In the genomic region with DNA sequence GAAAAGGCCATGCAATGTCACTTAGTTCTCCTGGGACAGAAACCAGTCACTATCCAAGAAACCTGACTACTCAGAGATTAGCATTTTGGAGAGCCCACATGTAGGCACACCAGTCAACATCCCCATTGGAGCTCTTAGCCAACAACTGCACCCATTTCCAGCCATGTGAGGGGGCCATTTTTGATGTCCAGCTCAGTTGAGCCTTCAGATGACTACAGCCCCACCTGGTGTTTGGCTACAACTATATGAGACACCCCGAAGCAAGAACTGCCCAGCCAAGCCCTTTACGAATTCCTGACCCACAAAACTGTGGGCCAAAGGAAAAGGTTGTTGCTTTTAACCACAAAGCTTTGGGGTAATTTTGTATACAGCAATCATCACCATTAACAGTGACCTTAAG, we compare ENCODE assay signal across 2 cellular contexts.
A peak's percentile ranks its signal among the peaks of the same experiment; 100 is the strongest.
TF ChIP-seq lines count a peak whose summit lies in the region.

No MANE protein-coding gene starts in this region.

TF ChIP-seq in H1, 55 proteins besides CTCF, POLR2A, EP300 and RAD21:
- no peak for TF ChIP-seq GABPA (IDR thresholded peaks at IDR 0.05; ENCODE audit: borderline replicate concordance, insufficient read depth, low read length)
- peak; percentile 79 for TF ChIP-seq YY1 (IDR thresholded peaks at IDR 0.05; ENCODE audit: low read depth, low read length)

TF ChIP-seq in HepG2, 621 proteins besides CTCF, POLR2A, EP300 and RAD21:
- no peak for TF ChIP-seq ZFP82 (CRISPR knock-in tag; IDR thresholded peaks at IDR 0.05; ENCODE audit: borderline replicate concordance)
- TF ChIP-seq TFDP2 (CRISPR knock-in tag; IDR thresholded peaks at IDR 0.05), result no peak
- no peak for TF ChIP-seq HNRNPL (IDR thresholded peaks at IDR 0.05; ENCODE audit: low read depth, low read length)
- no peak for TF ChIP-seq MXD4 (CRISPR knock-in tag; IDR thresholded peaks at IDR 0.05)
- TF ChIP-seq, protein P1, sequence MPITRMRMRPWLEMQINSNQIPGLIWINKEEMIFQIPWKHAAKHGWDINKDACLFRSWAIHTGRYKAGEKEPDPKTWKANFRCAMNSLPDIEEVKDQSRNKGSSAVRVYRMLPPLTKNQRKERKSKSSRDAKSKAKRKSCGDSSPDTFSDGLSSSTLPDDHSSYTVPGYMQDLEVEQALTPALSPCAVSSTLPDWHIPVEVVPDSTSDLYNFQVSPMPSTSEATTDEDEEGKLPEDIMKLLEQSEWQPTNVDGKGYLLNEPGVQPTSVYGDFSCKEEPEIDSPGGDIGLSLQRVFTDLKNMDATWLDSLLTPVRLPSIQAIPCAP (CRISPR knock-in tag; IDR thresholded peaks at IDR 0.05; ENCODE audit: low read depth), result no peak
- TF ChIP-seq TBL1XR1 (IDR thresholded peaks at IDR 0.05; ENCODE audit: borderline replicate concordance, low read length, partially characterized antibody), result no peak
- TF ChIP-seq JDP2 (CRISPR knock-in tag; IDR thresholded peaks at IDR 0.05; ENCODE audit: borderline replicate concordance), result no peak
- TF ChIP-seq, protein P2, sequence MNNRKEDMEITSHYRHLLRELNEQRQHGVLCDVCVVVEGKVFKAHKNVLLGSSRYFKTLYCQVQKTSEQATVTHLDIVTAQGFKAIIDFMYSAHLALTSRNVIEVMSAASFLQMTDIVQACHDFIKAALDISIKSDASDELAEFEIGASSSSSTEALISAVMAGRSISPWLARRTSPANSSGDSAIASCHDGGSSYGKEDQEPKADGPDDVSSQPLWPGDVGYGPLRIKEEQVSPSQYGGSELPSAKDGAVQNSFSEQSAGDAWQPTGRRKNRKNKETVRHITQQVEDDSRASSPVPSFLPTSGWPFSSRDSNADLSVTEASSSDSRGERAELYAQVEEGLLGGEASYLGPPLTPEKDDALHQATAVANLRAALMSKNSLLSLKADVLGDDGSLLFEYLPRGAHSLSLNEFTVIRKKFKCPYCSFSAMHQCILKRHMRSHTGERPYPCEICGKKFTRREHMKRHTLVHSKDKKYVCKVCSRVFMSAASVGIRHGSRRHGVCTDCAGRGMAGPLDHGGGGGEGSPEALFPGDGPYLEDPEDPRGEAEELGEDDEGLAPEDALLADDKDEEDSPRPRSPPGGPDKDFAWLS (CRISPR knock-in tag; IDR thresholded peaks at IDR 0.05; ENCODE audit: borderline replicate concordance), result no peak
- no peak for TF ChIP-seq TSC22D2 (CRISPR knock-in tag; IDR thresholded peaks at IDR 0.05; ENCODE audit: borderline replicate concordance)
- no peak for TF ChIP-seq KLF13 (CRISPR knock-in tag; IDR thresholded peaks at IDR 0.05)
- TF ChIP-seq MIER3 (CRISPR knock-in tag; IDR thresholded peaks at IDR 0.05; ENCODE audit: borderline replicate concordance), result no peak
- no peak for TF ChIP-seq ZBTB40 (IDR thresholded peaks at IDR 0.05)
- TF ChIP-seq ZBTB40 (CRISPR knock-in tag; IDR thresholded peaks at IDR 0.05), result no peak
- no peak for TF ChIP-seq MTF1 (CRISPR knock-in tag; IDR thresholded peaks at IDR 0.05)
- no peak for TF ChIP-seq MYC (CRISPR knock-in tag; IDR thresholded peaks at IDR 0.05; ENCODE audit: borderline replicate concordance)
TF ChIP-seq in HepG2: peak in this region for 0.
